ENCODE assay signal across 1 cellular context in genomic region chr19:6312018-6312417, GRCh38.
TF ChIP-seq lines count a peak whose summit lies in the region.

No MANE protein-coding gene starts in this region.

TF ChIP-seq in Ishikawa, 13 proteins besides CTCF, POLR2A, EP300 and RAD21 (continued from another document):
- no peak for TF ChIP-seq REST (IDR thresholded peaks at IDR 0.05; ENCODE audit: low read depth)
- TF ChIP-seq CEBPB (IDR thresholded peaks at IDR 0.05) = no peak
- no peak for TF ChIP-seq TEAD4 (IDR thresholded peaks at IDR 0.05)
- TF ChIP-seq TAF1 (IDR thresholded peaks at IDR 0.05; ENCODE audit: low read depth) = no peak
- no peak for TF ChIP-seq CREB1 (IDR thresholded peaks at IDR 0.05; ENCODE audit: low read depth)
- no peak for TF ChIP-seq YY1 (IDR thresholded peaks at IDR 0.05; ENCODE audit: low read depth)
- TF ChIP-seq USF1 (IDR thresholded peaks at IDR 0.05) = no peak
- no peak for TF ChIP-seq FOXM1 (IDR thresholded peaks at IDR 0.05; ENCODE audit: borderline replicate concordance, low read depth)
- no peak for TF ChIP-seq ZBTB7A (IDR thresholded peaks at IDR 0.05; ENCODE audit: low read depth)
